ENCODE assay signal across 35 cellular contexts in genomic region chr3:147832611-147833010, GRCh38.
"Had no signal": no experiment of that assay in that cellular context is flagged by ENCODE, and none has a peak within 500 bp of the region (broad histone marks: within the 10 kb centered on the region; RNA-seq: fewer than 3 reads in every experiment).

No MANE protein-coding gene starts in this region.

- H3K4me3 ChIP-seq: MG63 had no signal

- H3K27ac ChIP-seq: KMS-11 had no signal

- H3K9me3 ChIP-seq: MG63 had no signal

- H3K36me3 ChIP-seq: MG63 had no signal

- DNase-seq: Karpas-422, Kasumi-1, MG63, MM.1S, MV-4-11, NCI-H1048, NCI-H1092, NCI-H1092 treated with DMSO at 0.1 percent for 48 hours, NCI-H1105, NCI-H1105 treated with DMSO at 0.1 percent for 48 hours, NCI-H1417, NCI-H1417 treated with DMSO at 0.1 percent for 48 hours, NCI-H1436, NCI-H1436 treated with DMSO at 0.1 percent for 48 hours, NCI-H146, NCI-H1694, NCI-H1694 treated with DMSO at 0.1 percent for 48 hours, NCI-H187, NCI-H187 treated with DMSO at 0.1 percent for 48 hours, NCI-H1930, NCI-H2029, NCI-H2029 treated with DMSO at 0.1 percent for 48 hours, NCI-H2081, NCI-H2081 treated with DMSO at 0.1 percent for 48 hours, NCI-H2107, NCI-H2171, NCI-H2171 treated with DMSO at 0.1 percent for 48 hours, NCI-H2227 treated with DMSO at 0.1 percent for 48 hours, NCI-H226, NCI-H345, NCI-H446, NCI-H446 treated with DMSO at 0.1 percent for 48 hours, NCI-H510A, NCI-H510A treated with DMSO at 0.1 percent for 48 hours had no signal

- H3K27me3 ChIP-seq: MG63 had no signal

- H3K4me2 ChIP-seq: KMS-11 had no signal

- H3K9ac ChIP-seq: KMS-11 had no signal
